ENCODE assay signal across 2 cellular contexts in the genomic region with DNA sequence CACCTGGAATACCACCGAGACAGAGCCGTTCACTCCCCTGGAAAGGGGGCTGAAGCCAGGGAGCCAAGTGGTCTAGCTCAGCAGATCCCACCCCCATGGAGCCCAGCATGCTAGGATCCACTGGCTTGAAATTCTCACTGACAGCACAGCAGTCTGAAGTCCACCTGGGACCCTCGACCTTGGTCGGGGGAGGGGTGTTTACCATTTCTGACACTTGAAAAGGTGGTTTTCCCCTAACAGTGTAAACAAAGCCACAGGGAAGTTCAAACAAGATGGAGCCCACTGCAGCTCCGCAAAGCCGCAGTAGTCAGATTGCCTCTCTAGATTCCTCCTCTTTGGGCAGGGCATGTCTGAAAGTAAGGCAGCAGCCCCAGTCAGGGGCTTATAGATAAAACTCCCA.
TF ChIP-seq lines count a peak whose summit lies in the region.

No MANE protein-coding gene starts in this region.

TF ChIP-seq in IMR-90, 13 proteins besides CTCF, POLR2A, EP300 and RAD21:
- TF ChIP-seq MAFK (IDR thresholded peaks at IDR 0.05; ENCODE audit: low read depth, low read length) (no peak), RFX5 (IDR thresholded peaks at IDR 0.05; ENCODE audit: low read depth, low read length) (no peak), MXI1 (IDR thresholded peaks at IDR 0.05; ENCODE audit: borderline replicate concordance, low read depth, low read length) (no peak), FOS (IDR thresholded peaks at IDR 0.05; ENCODE audit: low read depth, low read length) (no peak), CEBPB (IDR thresholded peaks at IDR 0.05; ENCODE audit: low read depth, low read length) (no peak), SMC3 (IDR thresholded peaks at IDR 0.05; ENCODE audit: low read depth, low read length) (no peak), CHD1 (IDR thresholded peaks at IDR 0.05; ENCODE audit: low read depth, low read length) (no peak), NFE2L2 (IDR thresholded peaks at IDR 0.05; ENCODE audit: low read depth, low read length) (no peak), BHLHE40 (IDR thresholded peaks at IDR 0.05; ENCODE audit: low read depth, low read length) (no peak), MAZ (IDR thresholded peaks at IDR 0.05; ENCODE audit: borderline replicate concordance, low read depth, low read length) (no peak), RCOR1 (IDR thresholded peaks at IDR 0.05; ENCODE audit: insufficient replicate concordance, low read length) (no peak)
- TF ChIP-seq, protein P1, sequence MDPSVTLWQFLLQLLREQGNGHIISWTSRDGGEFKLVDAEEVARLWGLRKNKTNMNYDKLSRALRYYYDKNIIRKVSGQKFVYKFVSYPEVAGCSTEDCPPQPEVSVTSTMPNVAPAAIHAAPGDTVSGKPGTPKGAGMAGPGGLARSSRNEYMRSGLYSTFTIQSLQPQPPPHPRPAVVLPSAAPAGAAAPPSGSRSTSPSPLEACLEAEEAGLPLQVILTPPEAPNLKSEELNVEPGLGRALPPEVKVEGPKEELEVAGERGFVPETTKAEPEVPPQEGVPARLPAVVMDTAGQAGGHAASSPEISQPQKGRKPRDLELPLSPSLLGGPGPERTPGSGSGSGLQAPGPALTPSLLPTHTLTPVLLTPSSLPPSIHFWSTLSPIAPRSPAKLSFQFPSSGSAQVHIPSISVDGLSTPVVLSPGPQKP (IDR thresholded peaks at IDR 0.05; ENCODE audit: borderline replicate concordance, low read depth, low read length): no peak
- TF ChIP-seq, protein P2, sequence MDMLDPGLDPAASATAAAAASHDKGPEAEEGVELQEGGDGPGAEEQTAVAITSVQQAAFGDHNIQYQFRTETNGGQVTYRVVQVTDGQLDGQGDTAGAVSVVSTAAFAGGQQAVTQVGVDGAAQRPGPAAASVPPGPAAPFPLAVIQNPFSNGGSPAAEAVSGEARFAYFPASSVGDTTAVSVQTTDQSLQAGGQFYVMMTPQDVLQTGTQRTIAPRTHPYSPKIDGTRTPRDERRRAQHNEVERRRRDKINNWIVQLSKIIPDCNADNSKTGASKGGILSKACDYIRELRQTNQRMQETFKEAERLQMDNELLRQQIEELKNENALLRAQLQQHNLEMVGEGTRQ (IDR thresholded peaks at IDR 0.05; ENCODE audit: low read depth, low read length): no peak
TF ChIP-seq in IMR-90: peak in this region for 0.

TF ChIP-seq in H1, 55 proteins besides CTCF, POLR2A, EP300 and RAD21:
- no peak for TF ChIP-seq TAF1 (IDR thresholded peaks at IDR 0.05; ENCODE audit: low read depth, low read length)
- TF ChIP-seq BACH1 (IDR thresholded peaks at IDR 0.05; ENCODE audit: low read length): no peak
- no peak for TF ChIP-seq BCL11A (IDR thresholded peaks at IDR 0.05; ENCODE audit: low read depth in 2 of 2, low read length in 2 of 2)
- TF ChIP-seq RFX5 (IDR thresholded peaks at IDR 0.05; ENCODE audit: borderline replicate concordance, low read depth, low read length): no peak
- no peak for TF ChIP-seq JUN (IDR thresholded peaks at IDR 0.05; ENCODE audit: low read depth, low read length)
- no peak for TF ChIP-seq POLR2AphosphoS5 (IDR thresholded peaks at IDR 0.05; ENCODE audit: low read depth, low read length)
- no peak for TF ChIP-seq YY1 (IDR thresholded peaks at IDR 0.05; ENCODE audit: low read depth, low read length)
- no peak for TF ChIP-seq PHF8 (conservative IDR thresholded peaks at IDR 0.05; ENCODE audit: low read depth, low read length)
- no peak for TF ChIP-seq KDM5A (IDR thresholded peaks at IDR 0.05; ENCODE audit: low read length)
- TF ChIP-seq CREB1 (IDR thresholded peaks at IDR 0.05): no peak
- no peak for TF ChIP-seq NANOG (IDR thresholded peaks at IDR 0.05; ENCODE audit: insufficient read depth, low read depth, low read length, poor library complexity, severe bottlenecking)
- TF ChIP-seq EGR1 (IDR thresholded peaks at IDR 0.05; ENCODE audit: borderline replicate concordance, low read depth, low read length): no peak
- TF ChIP-seq CHD2 (IDR thresholded peaks at IDR 0.05; ENCODE audit: low read length): no peak
- TF ChIP-seq HDAC6 (IDR thresholded peaks at IDR 0.05; ENCODE audit: low read depth, low read length): no peak
- no peak for TF ChIP-seq TAF7 (optimal IDR thresholded peaks at IDR 0.05; ENCODE audit: borderline replicate concordance, low read depth, low read length)
